12 cellular contexts compared by ENCODE assay signal in the genomic region with DNA sequence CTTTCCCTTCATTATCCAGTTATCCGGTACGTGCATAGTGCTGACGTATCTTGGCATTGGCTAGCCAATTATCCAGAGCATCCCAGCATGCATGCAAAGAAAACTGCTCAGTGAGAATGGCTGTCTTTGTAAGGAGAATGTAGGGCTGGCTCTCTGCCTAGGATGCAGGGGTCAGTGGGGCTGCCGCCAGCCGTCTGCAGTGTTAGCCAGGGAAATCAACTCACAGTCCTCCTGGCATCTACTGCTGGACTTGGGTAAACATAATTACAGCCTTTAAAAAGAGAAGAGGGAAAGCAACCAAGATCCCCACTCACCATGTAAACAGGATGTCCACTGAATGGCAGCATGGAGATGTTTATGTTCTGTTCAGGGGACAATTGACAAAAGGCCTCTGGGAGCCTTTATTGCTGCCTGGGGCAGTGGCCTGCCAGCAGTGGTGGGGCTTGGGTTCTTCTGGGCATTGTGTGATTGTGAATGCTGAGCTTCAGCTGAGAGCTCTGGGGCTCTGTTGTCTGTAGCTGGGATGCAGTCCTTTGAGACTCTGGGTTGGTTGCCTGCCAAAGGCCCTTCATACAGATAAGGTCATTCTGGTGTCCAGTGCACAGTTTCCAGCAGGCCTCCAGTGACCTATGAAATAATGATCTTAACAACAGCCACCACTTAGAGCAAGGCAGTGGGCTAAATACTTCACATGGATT.
DNase-seq lines count a peak whose midpoint lies in the region; ATAC-seq, FAIRE-seq and TF ChIP-seq lines count a peak whose summit lies in the region.
"Had no signal": no experiment of that assay in that cellular context is flagged by ENCODE, and none has a peak within 500 bp of the region (broad histone marks: within the 10 kb centered on the region; RNA-seq: fewer than 3 reads in every experiment).

No MANE protein-coding gene starts in this region.

- TF ChIP-seq EP300 in stomach (IDR thresholded peaks at IDR 0.05): no peak

- no peak overlapping the region for H2AFZ ChIP-seq in astrocyte (ENCODE audit: low read depth, low read length)

- peaks cover 6% of the 10 kb centered on the region for H3K9me3 Mint-ChIP-seq in astrocyte (ENCODE audit: unreplicated experiment)
- H3K9me3 Mint-ChIP-seq: activated B cell treated with CpG ODN at 0.5 μM for 24 hours had no signal

- H3K27me3 Mint-ChIP-seq in astrocyte (ENCODE audit: low read depth, unreplicated experiment): peaks cover 15% of the 10 kb centered on the region

- H3K9me3 ChIP-seq in astrocyte (ENCODE audit: insufficient read depth, low read depth, low read length) (no peaks in the 10 kb centered on the region), stomach (no peaks in the 10 kb centered on the region)
- H3K9me3 ChIP-seq: transverse colon had no signal

- no peak for FAIRE-seq in astrocyte (lab: Jason Lieb, UNC)
- FAIRE-seq: keratinocyte had no signal

- no peak for TF ChIP-seq POLR2A in stomach (IDR thresholded peaks at IDR 0.05)

- no peak for ATAC-seq in HG03280 (IDR thresholded peaks at IDR 0.05; ENCODE audit: unreplicated experiment)
- ATAC-seq in HG02642 (IDR thresholded peaks at IDR 0.05; ENCODE audit: poor library complexity, unreplicated experiment): no peak

- no peak overlapping the region for H3K4me2 ChIP-seq in astrocyte (ENCODE audit: low read length)

- WGBS in stomach, 5 donors: 14 to 46% (median 23%) methylated on average over 5 of the region's 5 CpGs

- no peak overlapping the region for H3K27ac Mint-ChIP-seq in astrocyte (ENCODE audit: unreplicated experiment)
- H3K27ac Mint-ChIP-seq: activated B cell treated with CpG ODN at 0.5 μM for 24 hours had no signal

- H3K79me2 ChIP-seq in astrocyte (ENCODE audit: insufficient read depth, low read length): no peaks in the 10 kb centered on the region

- H3K4me1 Mint-ChIP-seq in astrocyte (ENCODE audit: low read depth, unreplicated experiment): peaks cover 10% of the 10 kb centered on the region
- H3K4me1 Mint-ChIP-seq: activated B cell treated with CpG ODN at 0.5 μM for 24 hours had no signal

- H3K36me3 Mint-ChIP-seq in astrocyte (ENCODE audit: low read depth, unreplicated experiment): no peaks in the 10 kb centered on the region

- no peak overlapping the region for H3K9ac ChIP-seq in astrocyte (ENCODE audit: low read length)

- no peaks in the 10 kb centered on the region for H3K36me3 ChIP-seq in astrocyte (ENCODE audit: insufficient read depth, low read length)
- no peaks in the 10 kb centered on the region for H3K36me3 ChIP-seq in stomach
- H3K36me3 ChIP-seq: transverse colon had no signal

- intact Hi-C loops in stomach (cut with DNase I; ENCODE audit: low total_unique reads): no loop called here

- H3K4me3 ChIP-seq in astrocyte (ENCODE audit: insufficient read depth, low read depth, low read length) (no peak overlapping the region), stomach (no peak overlapping the region)
- H3K4me3 ChIP-seq: transverse colon had no signal

- no peak overlapping the region for H3K27ac ChIP-seq in astrocyte (ENCODE audit: low read depth, low read length)
- H3K27ac ChIP-seq in stomach: no peak overlapping the region
- H3K27ac ChIP-seq: transverse colon had no signal

- no peak overlapping the region for H3K4me3 Mint-ChIP-seq in astrocyte (ENCODE audit: unreplicated experiment)
- H3K4me3 Mint-ChIP-seq: activated B cell treated with CpG ODN at 0.5 μM for 24 hours had no signal

- H3K27me3 ChIP-seq in astrocyte (ENCODE audit: insufficient read depth, low read length) (peaks cover 2% of the 10 kb centered on the region), stomach (no peaks in the 10 kb centered on the region)
- H3K27me3 ChIP-seq: transverse colon had no signal

- no peak for TF ChIP-seq CTCF in astrocyte (IDR thresholded peaks at IDR 0.05; ENCODE audit: insufficient read depth, low read depth, low read length)
- no peak for TF ChIP-seq CTCF in stomach (IDR thresholded peaks at IDR 0.05)

- no peaks in the 10 kb centered on the region for H4K20me1 ChIP-seq in astrocyte (ENCODE audit: insufficient read depth, low read length)

- H3K4me1 ChIP-seq in astrocyte (ENCODE audit: insufficient read depth, low read length): no peaks in the 10 kb centered on the region
- peaks cover 0 to 12% (median 5%) of the 10 kb centered on the region in 4 donors for H3K4me1 ChIP-seq in stomach

- peak in 2 of 3 experiments; percentile 83 to 94 for DNase-seq in NCI-H1417 (lab: John Stamatoyannopoulos, UW)
- peak; percentile 41 for DNase-seq in astrocyte (ENCODE audit: low read depth)
- DNase-seq in hypothalamus (lab: John Stamatoyannopoulos, UW): peak in 50 of 51 donors; percentile 19 to 99 (median 76)
- DNase-seq in stomach: peak; percentile 31
- DNase-seq in kidney glomerular epithelial cell (lab: John Stamatoyannopoulos, UW): no peak
- no peak for DNase-seq in NK-92 (lab: John Stamatoyannopoulos, UW; ENCODE audit: unreplicated experiment)
- DNase-seq: activated B cell treated with CpG ODN at 0.5 μM for 24 hours, amniotic stem cell, transverse colon had no signal

Comparison
In these comparisons a context has a peak if more than half of its experiments do, and no peak if none do; other contexts are left out.
1. DNase-seq: peak in NCI-H1417 (2 of 3), astrocyte (single experiment), hypothalamus (50 of 51) and stomach (single experiment); none in kidney glomerular epithelial cell (single experiment) and NK-92 (single experiment).